ENCODE assay signal across 8 cellular contexts in genomic region chr4:122716825-122717448, GRCh38. TPM values are rescaled to one million over a fixed set of nuclear protein-coding genes. Genes with fewer than 3 reads are reported as not detected.
A peak's percentile ranks its signal among the peaks of the same experiment; 100 is the strongest.
DNase-seq lines count a peak whose midpoint lies in the region; ATAC-seq and TF ChIP-seq lines count a peak whose summit lies in the region.

No MANE protein-coding gene starts in this region.

- ATAC-seq in GM19438 (IDR thresholded peaks at IDR 0.05; ENCODE audit: low read depth, unreplicated experiment): peak; percentile 87
- peak; percentile 80 for ATAC-seq in HG03575 (IDR thresholded peaks at IDR 0.05; ENCODE audit: extremely low read depth, insufficient number of reproducible peaks, low FRiP score, unreplicated experiment)

- TF ChIP-seq CTCF in progenitor cell of endocrine pancreas (IDR thresholded peaks at IDR 0.05; ENCODE audit: unreplicated experiment): peak; percentile 76

- H3K4me3 Mint-ChIP-seq in progenitor cell of endocrine pancreas (ENCODE audit: low read depth): no peak overlapping the region

- H3K4me1 Mint-ChIP-seq in progenitor cell of endocrine pancreas (ENCODE audit: low read depth): peaks cover 4% of the 10 kb centered on the region

- no peak overlapping the region for H3K27ac ChIP-seq in SJSA1

- no peaks in the 10 kb centered on the region for H3K9me3 ChIP-seq in SJSA1 (replicated peaks)

- H3K4me3 ChIP-seq in SJSA1: no peak overlapping the region

- no peaks in the 10 kb centered on the region for H3K36me3 ChIP-seq in SJSA1

- no peaks in the 10 kb centered on the region for H3K27me3 Mint-ChIP-seq in progenitor cell of endocrine pancreas

- H3K27ac Mint-ChIP-seq in progenitor cell of endocrine pancreas: no peak overlapping the region

- no peaks in the 10 kb centered on the region for H3K9me3 Mint-ChIP-seq in progenitor cell of endocrine pancreas (ENCODE audit: low read depth)

- no peaks in the 10 kb centered on the region for H3K36me3 Mint-ChIP-seq in progenitor cell of endocrine pancreas (ENCODE audit: insufficient read depth)

- DNase-seq in DMS114 treated with DMSO at 0.1 percent for 48 hours (lab: John Stamatoyannopoulos, UW; ENCODE audit: unreplicated experiment) (peak; percentile 19), SJSA1 (ENCODE audit: low read depth in 1 of 2, low spot score in 2 of 2) (peak; percentile 66 to 78), germinal center (ENCODE audit: low spot score) (peak; percentile 66), progenitor cell of endocrine pancreas (ENCODE audit: low spot score, unreplicated experiment) (peak; percentile 30), NCI-H187 treated with DMSO at 0.1 percent for 48 hours (lab: John Stamatoyannopoulos, UW) (no peak)
- peak; percentile 78 for DNase-seq in activated naive CD4-positive, alpha-beta T cell treated with Interleukin-2 at 50 U/mL for 16 hours

- no peaks in the 10 kb centered on the region for H3K4me1 ChIP-seq in SJSA1 (replicated peaks)

- H3K27me3 ChIP-seq in SJSA1 (replicated peaks): no peaks in the 10 kb centered on the region

RNA-seq across cellular contexts. Expression of gene BBS12, which starts 15.6 kb away (rescaled TPM):
- total RNA-seq in SJSA1 (2014; rRNA removed; shearing (Covaris generic)): 2.9 and 3.3 TPM in 2 replicates
- 4.6 and 4.9 TPM in 2 replicates for total RNA-seq in progenitor cell of endocrine pancreas
